ENCODE assay signal across 9 cellular contexts in genomic region chr15:69557340-69558137, GRCh38.
DNase-seq lines count a peak whose midpoint lies in the region; ATAC-seq and TF ChIP-seq lines count a peak whose summit lies in the region.
"Had no signal": no experiment of that assay in that cellular context is flagged by ENCODE, and none has a peak within 500 bp of the region (broad histone marks: within the 10 kb centered on the region; RNA-seq: fewer than 3 reads in every experiment).

No MANE protein-coding gene starts in this region.

- H3K27me3 Mint-ChIP-seq in activated naive CD8-positive, alpha-beta T cell treated with anti-CD3 and anti-CD28 coated beads, Interleukin-2, amount 50 U/mL, for 24 hours, result peaks cover 3% of the 10 kb centered on the region

- peaks cover 6% of the 10 kb centered on the region for H3K4me1 Mint-ChIP-seq in activated naive CD8-positive, alpha-beta T cell treated with anti-CD3 and anti-CD28 coated beads, Interleukin-2, amount 50 U/mL, for 24 hours
- H3K4me1 Mint-ChIP-seq: activated B cell treated with CpG ODN at 0.5 μM for 24 hours had no signal

- no peaks in the 10 kb centered on the region for H3K36me3 Mint-ChIP-seq in activated naive CD8-positive, alpha-beta T cell treated with anti-CD3 and anti-CD28 coated beads, Interleukin-2, amount 50 U/mL, for 24 hours (ENCODE audit: low read depth)

- H3K27ac Mint-ChIP-seq in activated naive CD8-positive, alpha-beta T cell treated with anti-CD3 and anti-CD28 coated beads, Interleukin-2, amount 50 U/mL, for 24 hours, result no peak overlapping the region
- H3K27ac Mint-ChIP-seq: activated B cell treated with CpG ODN at 0.5 μM for 24 hours had no signal

- H3K9me3 Mint-ChIP-seq in activated naive CD8-positive, alpha-beta T cell treated with anti-CD3 and anti-CD28 coated beads, Interleukin-2, amount 50 U/mL, for 24 hours, result no peaks in the 10 kb centered on the region
- H3K9me3 Mint-ChIP-seq: activated B cell treated with CpG ODN at 0.5 μM for 24 hours had no signal

- in situ Hi-C loops in G401 (cut with HindIII; ENCODE audit: low sequenced_read_pairs), result no loop called here

- no peak overlapping the region for H3K4me3 ChIP-seq in retinal pigment epithelial cell (ENCODE audit: low read length)

- ATAC-seq in HG03378 (IDR thresholded peaks at IDR 0.05; ENCODE audit: unreplicated experiment) (no peak), HG03039 (IDR thresholded peaks at IDR 0.05; ENCODE audit: unreplicated experiment) (no peak)
- ATAC-seq in activated naive CD8-positive, alpha-beta T cell treated with anti-CD3 and anti-CD28 coated beads, Interleukin-2, amount 50 U/mL, for 24 hours, result no peak

- no peak overlapping the region for H3K27ac ChIP-seq in epithelial cell of prostate

- H3K4me3 Mint-ChIP-seq in activated naive CD8-positive, alpha-beta T cell treated with anti-CD3 and anti-CD28 coated beads, Interleukin-2, amount 50 U/mL, for 24 hours, result no peak overlapping the region
- H3K4me3 Mint-ChIP-seq: activated B cell treated with CpG ODN at 0.5 μM for 24 hours had no signal

- no peak for TF ChIP-seq CTCF in retinal pigment epithelial cell (conservative IDR thresholded peaks at IDR 0.05; ENCODE audit: low read depth, low read length)

- DNase-seq in GM04503 (ENCODE audit: low read depth) (peak; percentile 97), NCI-H748 treated with DMSO at 0.1 percent for 48 hours (lab: John Stamatoyannopoulos, UW) (peak; percentile 90), epithelial cell of prostate (ENCODE audit: low read depth, low spot score) (peak; percentile 56), retinal pigment epithelial cell (ENCODE audit: low read depth) (peak; percentile 98), G401 (ENCODE audit: low spot score) (no peak)
- no peak for DNase-seq in activated naive CD8-positive, alpha-beta T cell treated with anti-CD3 and anti-CD28 coated beads, Interleukin-2, amount 50 U/mL, for 24 hours
- DNase-seq: activated B cell treated with CpG ODN at 0.5 μM for 24 hours had no signal

Comparison
In these comparisons a context has a peak if more than half of its experiments do, and no peak if none do; other contexts are left out.
1. DNase-seq: peak in GM04503 (single experiment), NCI-H748 treated with DMSO at 0.1 percent for 48 hours (single experiment), epithelial cell of prostate (single experiment) and retinal pigment epithelial cell (single experiment); none in G401 (single experiment) and activated naive CD8-positive, alpha-beta T cell treated with anti-CD3 and anti-CD28 coated beads, Interleukin-2, amount 50 U/mL, for 24 hours (single experiment).